Comparison of ENCODE assay signal across 1 cellular context in the genomic region with DNA sequence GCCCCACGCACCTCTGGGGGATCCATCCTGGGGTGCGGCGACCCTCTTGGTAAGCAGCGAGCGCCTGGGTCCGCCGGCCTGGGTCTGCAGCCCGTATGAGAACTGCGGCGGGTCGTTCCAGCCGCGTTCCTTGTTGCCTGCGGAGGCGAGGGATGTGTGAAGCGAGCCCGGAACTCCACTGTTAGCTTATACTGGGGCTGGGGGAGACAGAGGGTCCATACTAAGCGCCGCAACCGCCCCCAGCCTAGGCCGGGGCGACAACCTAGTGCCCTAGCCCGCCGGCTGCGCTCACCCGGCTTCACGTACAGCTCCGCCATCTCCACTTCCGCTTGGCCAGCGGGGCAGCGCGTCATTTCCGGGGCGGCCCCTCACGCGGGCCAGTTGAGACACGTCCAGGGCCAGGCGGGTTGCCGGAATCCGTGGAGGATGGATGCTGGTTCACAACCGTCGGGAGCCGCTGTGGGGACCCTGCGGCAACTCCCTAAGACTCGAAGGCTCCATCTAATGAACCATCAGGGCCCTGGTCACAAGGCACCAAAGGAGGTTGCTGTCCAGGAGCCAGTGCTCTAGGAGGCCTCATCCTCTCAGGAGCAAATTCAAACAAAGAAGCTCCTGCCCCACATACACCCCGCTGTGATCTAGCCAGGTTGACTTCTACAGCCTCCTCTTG.
TF ChIP-seq lines count a peak whose summit lies in the region.

A gene (minus strand): TSS at position 338 of the 670 bp plus-strand sequence. CDS start 21 bp downstream, at position 317.

TF ChIP-seq in GM12878, 131 proteins besides CTCF, POLR2A, EP300 and RAD21 (continued from another document and continues in another):
- TF ChIP-seq, protein P1, sequence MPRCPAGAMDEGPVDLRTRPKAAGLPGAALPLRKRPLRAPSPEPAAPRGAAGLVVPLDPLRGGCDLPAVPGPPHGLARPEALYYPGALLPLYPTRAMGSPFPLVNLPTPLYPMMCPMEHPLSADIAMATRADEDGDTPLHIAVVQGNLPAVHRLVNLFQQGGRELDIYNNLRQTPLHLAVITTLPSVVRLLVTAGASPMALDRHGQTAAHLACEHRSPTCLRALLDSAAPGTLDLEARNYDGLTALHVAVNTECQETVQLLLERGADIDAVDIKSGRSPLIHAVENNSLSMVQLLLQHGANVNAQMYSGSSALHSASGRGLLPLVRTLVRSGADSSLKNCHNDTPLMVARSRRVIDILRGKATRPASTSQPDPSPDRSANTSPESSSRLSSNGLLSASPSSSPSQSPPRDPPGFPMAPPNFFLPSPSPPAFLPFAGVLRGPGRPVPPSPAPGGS (IDR thresholded peaks at IDR 0.05; ENCODE audit: borderline replicate concordance, insufficient read depth, low read depth, low read length, poor library complexity, severe bottlenecking) = no peak
- TF ChIP-seq RUNX3 (IDR thresholded peaks at IDR 0.05; ENCODE audit: low read length) = peak; percentile 31; the same call in 1 of the 2 replicates
- TF ChIP-seq POLR2AphosphoS5 (IDR thresholded peaks at IDR 0.05; ENCODE audit: low read length) = peak; percentile 96
- peak; percentile 93 for TF ChIP-seq GATAD2B (conservative IDR thresholded peaks at IDR 0.05; ENCODE audit: low read depth)
- no peak for TF ChIP-seq FOXK2 (IDR thresholded peaks at IDR 0.05)
- TF ChIP-seq, protein P2, sequence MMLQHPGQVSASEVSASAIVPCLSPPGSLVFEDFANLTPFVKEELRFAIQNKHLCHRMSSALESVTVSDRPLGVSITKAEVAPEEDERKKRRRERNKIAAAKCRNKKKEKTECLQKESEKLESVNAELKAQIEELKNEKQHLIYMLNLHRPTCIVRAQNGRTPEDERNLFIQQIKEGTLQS (IDR thresholded peaks at IDR 0.05; ENCODE audit: borderline replicate concordance, extremely low read depth, low read depth, low read length) = no peak
- TF ChIP-seq, protein P3, sequence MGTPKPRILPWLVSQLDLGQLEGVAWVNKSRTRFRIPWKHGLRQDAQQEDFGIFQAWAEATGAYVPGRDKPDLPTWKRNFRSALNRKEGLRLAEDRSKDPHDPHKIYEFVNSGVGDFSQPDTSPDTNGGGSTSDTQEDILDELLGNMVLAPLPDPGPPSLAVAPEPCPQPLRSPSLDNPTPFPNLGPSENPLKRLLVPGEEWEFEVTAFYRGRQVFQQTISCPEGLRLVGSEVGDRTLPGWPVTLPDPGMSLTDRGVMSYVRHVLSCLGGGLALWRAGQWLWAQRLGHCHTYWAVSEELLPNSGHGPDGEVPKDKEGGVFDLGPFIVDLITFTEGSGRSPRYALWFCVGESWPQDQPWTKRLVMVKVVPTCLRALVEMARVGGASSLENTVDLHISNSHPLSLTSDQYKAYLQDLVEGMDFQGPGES (IDR thresholded peaks at IDR 0.05) = no peak
- TF ChIP-seq ATF7 (IDR thresholded peaks at IDR 0.05; ENCODE audit: low read depth) = peak; percentile 42; the same call in 1 of the 2 replicates
- peak; percentile 96; the same call in 1 of the 2 replicates for TF ChIP-seq POLR2AphosphoS2 (IDR thresholded peaks at IDR 0.05; ENCODE audit: low read depth, low read length)
- no peak for TF ChIP-seq JUND (IDR thresholded peaks at IDR 0.05; ENCODE audit: low read depth, low read length)
- TF ChIP-seq, protein P4, sequence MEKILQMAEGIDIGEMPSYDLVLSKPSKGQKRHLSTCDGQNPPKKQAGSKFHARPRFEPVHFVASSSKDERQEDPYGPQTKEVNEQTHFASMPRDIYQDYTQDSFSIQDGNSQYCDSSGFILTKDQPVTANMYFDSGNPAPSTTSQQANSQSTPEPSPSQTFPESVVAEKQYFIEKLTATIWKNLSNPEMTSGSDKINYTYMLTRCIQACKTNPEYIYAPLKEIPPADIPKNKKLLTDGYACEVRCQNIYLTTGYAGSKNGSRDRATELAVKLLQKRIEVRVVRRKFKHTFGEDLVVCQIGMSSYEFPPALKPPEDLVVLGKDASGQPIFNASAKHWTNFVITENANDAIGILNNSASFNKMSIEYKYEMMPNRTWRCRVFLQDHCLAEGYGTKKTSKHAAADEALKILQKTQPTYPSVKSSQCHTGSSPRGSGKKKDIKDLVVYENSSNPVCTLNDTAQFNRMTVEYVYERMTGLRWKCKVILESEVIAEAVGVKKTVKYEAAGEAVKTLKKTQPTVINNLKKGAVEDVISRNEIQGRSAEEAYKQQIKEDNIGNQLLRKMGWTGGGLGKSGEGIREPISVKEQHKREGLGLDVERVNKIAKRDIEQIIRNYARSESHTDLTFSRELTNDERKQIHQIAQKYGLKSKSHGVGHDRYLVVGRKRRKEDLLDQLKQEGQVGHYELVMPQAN (conservative IDR thresholded peaks at IDR 0.05) = peak; percentile 77; the same call in 1 of the 2 replicates
- TF ChIP-seq, protein P5, sequence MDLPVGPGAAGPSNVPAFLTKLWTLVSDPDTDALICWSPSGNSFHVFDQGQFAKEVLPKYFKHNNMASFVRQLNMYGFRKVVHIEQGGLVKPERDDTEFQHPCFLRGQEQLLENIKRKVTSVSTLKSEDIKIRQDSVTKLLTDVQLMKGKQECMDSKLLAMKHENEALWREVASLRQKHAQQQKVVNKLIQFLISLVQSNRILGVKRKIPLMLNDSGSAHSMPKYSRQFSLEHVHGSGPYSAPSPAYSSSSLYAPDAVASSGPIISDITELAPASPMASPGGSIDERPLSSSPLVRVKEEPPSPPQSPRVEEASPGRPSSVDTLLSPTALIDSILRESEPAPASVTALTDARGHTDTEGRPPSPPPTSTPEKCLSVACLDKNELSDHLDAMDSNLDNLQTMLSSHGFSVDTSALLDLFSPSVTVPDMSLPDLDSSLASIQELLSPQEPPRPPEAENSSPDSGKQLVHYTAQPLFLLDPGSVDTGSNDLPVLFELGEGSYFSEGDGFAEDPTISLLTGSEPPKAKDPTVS (IDR thresholded peaks at IDR 0.05; ENCODE audit: low read depth, low read length) = no peak
- peak; percentile 89 for TF ChIP-seq HDGF (IDR thresholded peaks at IDR 0.05)
- TF ChIP-seq SUPT20H (IDR thresholded peaks at IDR 0.05; ENCODE audit: borderline replicate concordance, control insufficient read depth, low read depth, low read length) = no peak
- 0 out of 2 replicates have a peak, but pooled peaks have one; percentile 38 for TF ChIP-seq PAX8 (IDR thresholded peaks at IDR 0.05)
- TF ChIP-seq IKZF2 (IDR thresholded peaks at IDR 0.05) = peak; percentile 52 to 58; a peak in 2 of 4 replicates
- TF ChIP-seq LARP7 (IDR thresholded peaks at IDR 0.05) = peak; percentile 77; the same call in 1 of the 2 replicates
- no peak for TF ChIP-seq HDAC6 (IDR thresholded peaks at IDR 0.05; ENCODE audit: unreplicated experiment)
- peak; percentile 81; the same call in 1 of the 2 replicates for TF ChIP-seq BACH1 (IDR thresholded peaks at IDR 0.05; ENCODE audit: borderline replicate concordance)
- TF ChIP-seq, protein P6, sequence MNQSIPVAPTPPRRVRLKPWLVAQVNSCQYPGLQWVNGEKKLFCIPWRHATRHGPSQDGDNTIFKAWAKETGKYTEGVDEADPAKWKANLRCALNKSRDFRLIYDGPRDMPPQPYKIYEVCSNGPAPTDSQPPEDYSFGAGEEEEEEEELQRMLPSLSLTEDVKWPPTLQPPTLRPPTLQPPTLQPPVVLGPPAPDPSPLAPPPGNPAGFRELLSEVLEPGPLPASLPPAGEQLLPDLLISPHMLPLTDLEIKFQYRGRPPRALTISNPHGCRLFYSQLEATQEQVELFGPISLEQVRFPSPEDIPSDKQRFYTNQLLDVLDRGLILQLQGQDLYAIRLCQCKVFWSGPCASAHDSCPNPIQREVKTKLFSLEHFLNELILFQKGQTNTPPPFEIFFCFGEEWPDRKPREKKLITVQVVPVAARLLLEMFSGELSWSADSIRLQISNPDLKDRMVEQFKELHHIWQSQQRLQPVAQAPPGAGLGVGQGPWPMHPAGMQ (IDR thresholded peaks at IDR 0.05; ENCODE audit: borderline replicate concordance) = no peak
- peak; percentile 20; the same call in 1 of the 2 replicates for TF ChIP-seq SREBF2 (IDR thresholded peaks at IDR 0.05; ENCODE audit: low read length)
- TF ChIP-seq SIX5 (IDR thresholded peaks at IDR 0.05; ENCODE audit: low read depth, low read length, severe bottlenecking) = peak; percentile 32
- TF ChIP-seq, protein P7, sequence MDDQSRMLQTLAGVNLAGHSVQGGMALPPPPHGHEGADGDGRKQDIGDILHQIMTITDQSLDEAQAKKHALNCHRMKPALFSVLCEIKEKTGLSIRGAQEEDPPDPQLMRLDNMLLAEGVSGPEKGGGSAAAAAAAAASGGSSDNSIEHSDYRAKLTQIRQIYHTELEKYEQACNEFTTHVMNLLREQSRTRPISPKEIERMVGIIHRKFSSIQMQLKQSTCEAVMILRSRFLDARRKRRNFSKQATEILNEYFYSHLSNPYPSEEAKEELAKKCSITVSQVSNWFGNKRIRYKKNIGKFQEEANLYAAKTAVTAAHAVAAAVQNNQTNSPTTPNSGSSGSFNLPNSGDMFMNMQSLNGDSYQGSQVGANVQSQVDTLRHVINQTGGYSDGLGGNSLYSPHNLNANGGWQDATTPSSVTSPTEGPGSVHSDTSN (IDR thresholded peaks at IDR 0.05; ENCODE audit: insufficient replicate concordance, low read depth, low read length) = peak; percentile 13
- no peak for TF ChIP-seq BCL11A (IDR thresholded peaks at IDR 0.05; ENCODE audit: low read depth, low read length)
- peak; percentile 84; the same call in 1 of the 2 replicates for TF ChIP-seq NBN (IDR thresholded peaks at IDR 0.05)
- TF ChIP-seq CHD1 (IDR thresholded peaks at IDR 0.05; ENCODE audit: low read depth, low read length) = peak; percentile 92; the same call in 1 of the 2 replicates
- TF ChIP-seq EGR1 (IDR thresholded peaks at IDR 0.05; ENCODE audit: borderline replicate concordance in 1 of 2, low read depth in 2 of 2, low read length in 2 of 2) = no peak
- peak; percentile 53 for TF ChIP-seq RELA (IDR thresholded peaks at IDR 0.05; ENCODE audit: borderline replicate concordance, partially characterized antibody)
- TF ChIP-seq JUNB (IDR thresholded peaks at IDR 0.05) = no peak
- TF ChIP-seq IRF4 (IDR thresholded peaks at IDR 0.05; ENCODE audit: low read depth, low read length) = 0 out of 2 replicates have a peak, but pooled peaks have one; percentile 20
- TF ChIP-seq CBX5 (IDR thresholded peaks at IDR 0.05; ENCODE audit: low read depth) = peak; percentile 30; the same call in 1 of the 2 replicates
- TF ChIP-seq YBX1 (IDR thresholded peaks at IDR 0.05) = no peak
- TF ChIP-seq NR2F1 (conservative IDR thresholded peaks at IDR 0.05) = peak; percentile 85
- TF ChIP-seq, protein P8, sequence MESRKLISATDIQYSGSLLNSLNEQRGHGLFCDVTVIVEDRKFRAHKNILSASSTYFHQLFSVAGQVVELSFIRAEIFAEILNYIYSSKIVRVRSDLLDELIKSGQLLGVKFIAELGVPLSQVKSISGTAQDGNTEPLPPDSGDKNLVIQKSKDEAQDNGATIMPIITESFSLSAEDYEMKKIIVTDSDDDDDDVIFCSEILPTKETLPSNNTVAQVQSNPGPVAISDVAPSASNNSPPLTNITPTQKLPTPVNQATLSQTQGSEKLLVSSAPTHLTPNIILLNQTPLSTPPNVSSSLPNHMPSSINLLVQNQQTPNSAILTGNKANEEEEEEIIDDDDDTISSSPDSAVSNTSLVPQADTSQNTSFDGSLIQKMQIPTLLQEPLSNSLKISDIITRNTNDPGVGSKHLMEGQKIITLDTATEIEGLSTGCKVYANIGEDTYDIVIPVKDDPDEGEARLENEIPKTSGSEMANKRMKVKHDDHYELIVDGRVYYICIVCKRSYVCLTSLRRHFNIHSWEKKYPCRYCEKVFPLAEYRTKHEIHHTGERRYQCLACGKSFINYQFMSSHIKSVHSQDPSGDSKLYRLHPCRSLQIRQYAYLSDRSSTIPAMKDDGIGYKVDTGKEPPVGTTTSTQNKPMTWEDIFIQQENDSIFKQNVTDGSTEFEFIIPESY (IDR thresholded peaks at IDR 0.05) = no peak
- TF ChIP-seq, protein P9, sequence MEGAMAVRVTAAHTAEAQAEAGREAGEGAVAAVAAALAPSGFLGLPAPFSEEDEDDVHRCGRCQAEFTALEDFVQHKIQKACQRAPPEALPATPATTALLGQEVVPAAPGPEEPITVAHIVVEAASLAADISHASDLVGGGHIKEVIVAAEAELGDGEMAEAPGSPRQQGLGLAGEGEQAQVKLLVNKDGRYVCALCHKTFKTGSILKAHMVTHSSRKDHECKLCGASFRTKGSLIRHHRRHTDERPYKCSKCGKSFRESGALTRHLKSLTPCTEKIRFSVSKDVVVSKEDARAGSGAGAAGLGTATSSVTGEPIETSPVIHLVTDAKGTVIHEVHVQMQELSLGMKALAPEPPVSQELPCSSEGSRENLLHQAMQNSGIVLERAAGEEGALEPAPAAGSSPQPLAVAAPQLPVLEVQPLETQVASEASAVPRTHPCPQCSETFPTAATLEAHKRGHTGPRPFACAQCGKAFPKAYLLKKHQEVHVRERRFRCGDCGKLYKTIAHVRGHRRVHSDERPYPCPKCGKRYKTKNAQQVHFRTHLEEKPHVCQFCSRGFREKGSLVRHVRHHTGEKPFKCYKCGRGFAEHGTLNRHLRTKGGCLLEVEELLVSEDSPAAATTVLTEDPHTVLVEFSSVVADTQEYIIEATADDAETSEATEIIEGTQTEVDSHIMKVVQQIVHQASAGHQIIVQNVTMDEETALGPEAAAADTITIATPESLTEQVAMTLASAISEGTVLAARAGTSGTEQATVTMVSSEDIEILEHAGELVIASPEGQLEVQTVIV (IDR thresholded peaks at IDR 0.05; ENCODE audit: borderline replicate concordance, partially characterized antibody) = peak; percentile 67
- no peak for TF ChIP-seq CHD2 (IDR thresholded peaks at IDR 0.05; ENCODE audit: borderline replicate concordance, low read depth, low read length)
- TF ChIP-seq, protein P10, sequence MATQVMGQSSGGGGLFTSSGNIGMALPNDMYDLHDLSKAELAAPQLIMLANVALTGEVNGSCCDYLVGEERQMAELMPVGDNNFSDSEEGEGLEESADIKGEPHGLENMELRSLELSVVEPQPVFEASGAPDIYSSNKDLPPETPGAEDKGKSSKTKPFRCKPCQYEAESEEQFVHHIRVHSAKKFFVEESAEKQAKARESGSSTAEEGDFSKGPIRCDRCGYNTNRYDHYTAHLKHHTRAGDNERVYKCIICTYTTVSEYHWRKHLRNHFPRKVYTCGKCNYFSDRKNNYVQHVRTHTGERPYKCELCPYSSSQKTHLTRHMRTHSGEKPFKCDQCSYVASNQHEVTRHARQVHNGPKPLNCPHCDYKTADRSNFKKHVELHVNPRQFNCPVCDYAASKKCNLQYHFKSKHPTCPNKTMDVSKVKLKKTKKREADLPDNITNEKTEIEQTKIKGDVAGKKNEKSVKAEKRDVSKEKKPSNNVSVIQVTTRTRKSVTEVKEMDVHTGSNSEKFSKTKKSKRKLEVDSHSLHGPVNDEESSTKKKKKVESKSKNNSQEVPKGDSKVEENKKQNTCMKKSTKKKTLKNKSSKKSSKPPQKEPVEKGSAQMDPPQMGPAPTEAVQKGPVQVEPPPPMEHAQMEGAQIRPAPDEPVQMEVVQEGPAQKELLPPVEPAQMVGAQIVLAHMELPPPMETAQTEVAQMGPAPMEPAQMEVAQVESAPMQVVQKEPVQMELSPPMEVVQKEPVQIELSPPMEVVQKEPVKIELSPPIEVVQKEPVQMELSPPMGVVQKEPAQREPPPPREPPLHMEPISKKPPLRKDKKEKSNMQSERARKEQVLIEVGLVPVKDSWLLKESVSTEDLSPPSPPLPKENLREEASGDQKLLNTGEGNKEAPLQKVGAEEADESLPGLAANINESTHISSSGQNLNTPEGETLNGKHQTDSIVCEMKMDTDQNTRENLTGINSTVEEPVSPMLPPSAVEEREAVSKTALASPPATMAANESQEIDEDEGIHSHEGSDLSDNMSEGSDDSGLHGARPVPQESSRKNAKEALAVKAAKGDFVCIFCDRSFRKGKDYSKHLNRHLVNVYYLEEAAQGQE (IDR thresholded peaks at IDR 0.05; ENCODE audit: low read depth, low read length) = peak; percentile 38; the same call in 1 of the 2 replicates
- peak; percentile 90 for TF ChIP-seq GABPA (IDR thresholded peaks at IDR 0.05; ENCODE audit: low read depth)
- TF ChIP-seq PAX5 (IDR thresholded peaks at IDR 0.05; ENCODE audit: borderline replicate concordance, low read depth, low read length) = peak; percentile 63; the same call in 1 of the 2 replicates
